26 cellular contexts compared by ENCODE assay signal in genomic region chr19:11263726-11264125, GRCh38. TPM values are rescaled to one million over a fixed set of nuclear protein-coding genes. Genes with fewer than 3 reads are reported as not detected.
A peak's percentile ranks its signal among the peaks of the same experiment; 100 is the strongest.
DNase-seq lines count a peak whose midpoint lies in the region; ATAC-seq and TF ChIP-seq lines count a peak whose summit lies in the region.
"Had no signal": no experiment of that assay in that cellular context is flagged by ENCODE, and none has a peak within 500 bp of the region (broad histone marks: within the 10 kb centered on the region; RNA-seq: fewer than 3 reads in every experiment).

No MANE protein-coding gene starts in this region.

- intact Hi-C loops in heart left ventricle (cut with DNase I): no loop called here
- intact Hi-C loops in left ventricle myocardium superior (cut with micrococcal nuclease): no loop called here

- H3K4me1 ChIP-seq in heart left ventricle: peaks cover 4 to 37% (median 25%) of the 10 kb centered on the region in 12 donors

- H3K27me3 ChIP-seq in heart left ventricle: peaks cover 0 to 10% (median 0%) of the 10 kb centered on the region in 9 donors
- H3K27me3 ChIP-seq: breast epithelium had no signal

- POLR2A ChIA-PET in T-cell (lab: Charles Lee): no interaction called here
- POLR2A ChIA-PET in naive thymus-derived CD8-positive, alpha-beta T cell (lab: Charles Lee): no interaction called here

- no peak for TF ChIP-seq POLR2A in heart left ventricle (IDR thresholded peaks at IDR 0.05)

- peak overlapping the region in 10 of 12 donors; percentile 60 to 98 (median 94) for H3K27ac ChIP-seq in heart left ventricle

- TF ChIP-seq CTCF in heart left ventricle (IDR thresholded peaks at IDR 0.05) (no peak), type B pancreatic cell (conservative IDR thresholded peaks at IDR 0.05) (no peak)

- WGBS in heart left ventricle, 4 donors: 87 to 97% (median 93%) methylated on average over 6 of the region's 6 CpGs

- H3K4me3 Mint-ChIP-seq in T-cell (peak overlapping the region; percentile 31 to 69 (median 45)), type B pancreatic cell (peak overlapping the region; percentile 80)
- peak overlapping the region in 6 of 10 donors; percentile 14 to 74 (median 48) for H3K4me3 Mint-ChIP-seq in naive thymus-derived CD8-positive, alpha-beta T cell

- no peaks in the 10 kb centered on the region for H3K36me3 ChIP-seq in heart left ventricle
- H3K36me3 ChIP-seq: breast epithelium had no signal

- H3K36me3 Mint-ChIP-seq in T-cell (no peaks in the 10 kb centered on the region), type B pancreatic cell (no peaks in the 10 kb centered on the region)
- peaks cover 0 to 10% (median 0%) of the 10 kb centered on the region in 3 donors for H3K36me3 Mint-ChIP-seq in naive thymus-derived CD8-positive, alpha-beta T cell
- H3K36me3 Mint-ChIP-seq: CD4-positive, alpha-beta memory T cell had no signal

- no peaks in the 10 kb centered on the region for H3K9me3 Mint-ChIP-seq in T-cell
- peaks cover 0 to 2% (median 0%) of the 10 kb centered on the region in 9 donors for H3K9me3 Mint-ChIP-seq in naive thymus-derived CD8-positive, alpha-beta T cell
- H3K9me3 Mint-ChIP-seq in type B pancreatic cell: no peaks in the 10 kb centered on the region
- H3K9me3 Mint-ChIP-seq: activated T-cell treated with anti-CD3 and anti-CD28 coated beads, Interleukin-2, amount 50 U/mL, for 72 hours had no signal

- H3K27ac Mint-ChIP-seq in T-cell (no peak overlapping the region), type B pancreatic cell (no peak overlapping the region)
- peak overlapping the region in 1 of 10 donors; percentile 18 for H3K27ac Mint-ChIP-seq in naive thymus-derived CD8-positive, alpha-beta T cell
- H3K27ac Mint-ChIP-seq: activated T-cell treated with anti-CD3 and anti-CD28 coated beads, Interleukin-2, amount 50 U/mL, for 72 hours had no signal

- H3K9me3 ChIP-seq in heart left ventricle: no peaks in the 10 kb centered on the region
- H3K9me3 ChIP-seq: breast epithelium had no signal

- no peak overlapping the region for H3K4me3 ChIP-seq in heart left ventricle
- H3K4me3 ChIP-seq: breast epithelium had no signal

- DNase-seq in heart left ventricle: no peak
- DNase-seq in left ventricle myocardium superior: no peak
- no peak for DNase-seq in T-cell
- no peak for DNase-seq in naive thymus-derived CD8-positive, alpha-beta T cell
- no peak for DNase-seq in type B pancreatic cell (ENCODE audit: extremely low spot score, unreplicated experiment)
- no peak for DNase-seq in SW 1271 (lab: John Stamatoyannopoulos, UW)
- DNase-seq: activated T-cell treated with anti-CD3 and anti-CD28 coated beads, Interleukin-2, amount 50 U/mL, for 72 hours; CD4-positive, alpha-beta memory T cell; cortex of kidney; Kasumi-1; NCI-H1105; NCI-H2081 treated with DMSO at 0.1 percent for 48 hours; NCI-H524; stimulated activated CD4-positive, alpha-beta T cell treated with anti-CD3 and anti-CD28 coated beads, Interleukin-2, amount 100 ng/mL, for 48 hours; T-helper 1 cell had no signal

- H3K4me1 Mint-ChIP-seq in T-cell (peaks cover 0 to 8% (median 2%) of the 10 kb centered on the region in 3 donors), type B pancreatic cell (ENCODE audit: unreplicated experiment) (peaks cover 18% of the 10 kb centered on the region)
- peaks cover 2 to 9% (median 6%) of the 10 kb centered on the region in 4 donors for H3K4me1 Mint-ChIP-seq in naive thymus-derived CD8-positive, alpha-beta T cell

- CTCF ChIA-PET in T-cell (lab: Charles Lee): no interaction called here

- ATAC-seq in heart left ventricle (no peak), left ventricle myocardium superior (no peak), T-cell (replicated peaks in 1 of 4) (no peak), HG03432 (IDR thresholded peaks at IDR 0.05; ENCODE audit: unreplicated experiment) (no peak), HG03442 (IDR thresholded peaks at IDR 0.05; ENCODE audit: unreplicated experiment) (no peak)
- no peak for ATAC-seq in naive thymus-derived CD8-positive, alpha-beta T cell
- ATAC-seq: activated T-cell treated with anti-CD3 and anti-CD28 coated beads, Interleukin-2, amount 50 U/mL, for 72 hours had no signal

- H3K27me3 Mint-ChIP-seq in T-cell: peaks cover 45 to 72% of the 10 kb centered on the region in 2 donors
- H3K27me3 Mint-ChIP-seq in naive thymus-derived CD8-positive, alpha-beta T cell: peaks cover 33 to 78% (median 50%) of the 10 kb centered on the region in 5 donors
- H3K27me3 Mint-ChIP-seq in type B pancreatic cell: no peaks in the 10 kb centered on the region

RNA-seq across cellular contexts. Expression of gene DOCK6, which starts 1.4 kb away (rescaled TPM):
- total RNA-seq in heart left ventricle (10 to 100 TPM; 21.6 to 57.8 (median 39.5) TPM), left ventricle myocardium superior (39.6 TPM), T-cell (1 to 10 TPM in 3 of 5 donors, under 1 TPM in 2; 0.78 to 1.8 (median 1.0) TPM), type B pancreatic cell (ENCODE audit: low replicate concordance) (43.6 and 58.9 TPM in 2 replicates)
- polyA plus RNA-seq in heart left ventricle: 10 to 100 TPM; 25.6 to 36.0 TPM
- under 1 TPM; 0.16 to 0.34 TPM for total RNA-seq in naive thymus-derived CD8-positive, alpha-beta T cell
- not detected for polyA plus RNA-seq in naive thymus-derived CD8-positive, alpha-beta T cell
- polyA plus RNA-seq: CD4-positive, alpha-beta memory T cell; neural cell had no signal

RNA-seq across cellular contexts. Expression of gene ANGPTL8, which starts 24.3 kb away (rescaled TPM):
- total RNA-seq in heart left ventricle: 1 to 10 TPM in 1 of 9 donors, not detected in 8; 6.3 TPM
- polyA plus RNA-seq in heart left ventricle: 10 to 100 TPM in 1 of 2 donors, under 1 TPM in 1; 0.61 to 10.2 TPM
- total RNA-seq in left ventricle myocardium superior: not detected
- not detected for total RNA-seq in T-cell
- total RNA-seq in naive thymus-derived CD8-positive, alpha-beta T cell: not detected
- polyA plus RNA-seq in naive thymus-derived CD8-positive, alpha-beta T cell: not detected
- not detected in 2 replicates for total RNA-seq in type B pancreatic cell (ENCODE audit: low replicate concordance)
- total RNA-seq: activated CD8-positive, alpha-beta memory T cell treated with anti-CD3 and anti-CD28 coated beads for 36 hours; activated T-cell treated with anti-CD3 and anti-CD28 coated beads, Interleukin-2, amount 50 U/mL, for 72 hours; CD4-positive, alpha-beta memory T cell; Daoy; fibroblast of villous mesenchyme; HT-29; kidney epithelial cell; pulmonary artery endothelial cell had no signal
- polyA plus RNA-seq: CD4-positive, alpha-beta memory T cell; neural cell had no signal

RNA-seq across cellular contexts. Expression of gene TSPAN16, which starts 32.2 kb away (rescaled TPM):
- total RNA-seq in heart left ventricle (not detected), left ventricle myocardium superior (not detected), T-cell (not detected), type B pancreatic cell (ENCODE audit: low replicate concordance) (not detected in 2 replicates)
- not detected for polyA plus RNA-seq in heart left ventricle
- not detected for total RNA-seq in naive thymus-derived CD8-positive, alpha-beta T cell
- polyA plus RNA-seq in naive thymus-derived CD8-positive, alpha-beta T cell: not detected
- total RNA-seq: activated CD8-positive, alpha-beta memory T cell treated with anti-CD3 and anti-CD28 coated beads for 36 hours; activated T-cell treated with anti-CD3 and anti-CD28 coated beads, Interleukin-2, amount 50 U/mL, for 72 hours; breast epithelium; CD4-positive, alpha-beta memory T cell; Daoy; fibroblast of villous mesenchyme; HT-29; kidney epithelial cell; pulmonary artery endothelial cell had no signal
- polyA plus RNA-seq: CD4-positive, alpha-beta memory T cell; neural cell; small intestine had no signal

Comparison
In these comparisons a context has a peak if more than half of its experiments do, and no peak if none do; other contexts are left out.
1. RNA of gene DOCK6, which starts 1.4 kb away (total RNA-seq): 43.6 to 58.9 TPM in type B pancreatic cell, 39.6 TPM in left ventricle myocardium superior (single experiment) and 21.6 to 57.8 TPM in heart left ventricle; 0.78 to 1.8 TPM in T-cell and 0.16 to 0.34 TPM in naive thymus-derived CD8-positive, alpha-beta T cell; every median in the first group is over 4 times any median in the second.
2. Peak in every context shown above with its lines, with median percentiles within 50 percentile points of each other: H3K4me3 Mint-ChIP-seq.